Comparison of ENCODE assay signal across 18 cellular contexts in the genomic region with DNA sequence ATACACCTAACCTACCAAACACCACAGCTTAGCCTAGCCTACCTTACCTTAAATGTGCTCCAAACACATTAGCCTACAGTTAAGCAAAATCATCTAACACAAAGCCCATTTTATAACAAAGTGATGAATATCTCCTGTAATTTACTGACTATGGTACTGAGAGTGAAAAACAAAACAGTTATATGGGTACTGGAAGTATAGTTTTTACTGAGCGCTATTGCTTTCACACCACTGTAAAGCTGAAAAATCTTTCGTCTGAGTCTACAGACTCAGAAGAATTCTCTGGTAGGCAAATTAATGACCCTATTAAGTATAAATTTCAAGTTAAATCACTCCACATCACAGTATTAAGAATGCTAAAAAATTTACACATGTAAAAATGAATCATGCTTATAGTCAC. TPM values are rescaled to one million over a fixed set of nuclear protein-coding genes. Genes with fewer than 3 reads are reported as not detected.
DNase-seq lines count a peak whose midpoint lies in the region; ATAC-seq, FAIRE-seq and TF ChIP-seq lines count a peak whose summit lies in the region.
"Had no signal": no experiment of that assay in that cellular context is flagged by ENCODE, and none has a peak within 500 bp of the region (broad histone marks: within the 10 kb centered on the region; RNA-seq: fewer than 3 reads in every experiment).

No MANE protein-coding gene starts in this region.

- H3K9me3 Mint-ChIP-seq in activated CD4-positive, alpha-beta memory T cell treated with anti-CD3 and anti-CD28 coated beads for 36 hours = no peaks in the 10 kb centered on the region
- no peaks in the 10 kb centered on the region for H3K9me3 Mint-ChIP-seq in activated CD4-positive, alpha-beta memory T cell treated with anti-CD3 and anti-CD28 coated beads, Interleukin-2, amount 10 ng/mL, durations not matched to agents 7 days and 5 days
- no peaks in the 10 kb centered on the region for H3K9me3 Mint-ChIP-seq in activated T-helper 17 cell treated with anti-CD3 and anti-CD28 coated beads, Interleukin-2, amount 50 U/mL, for 72 hours
- H3K9me3 Mint-ChIP-seq in naive thymus-derived CD8-positive, alpha-beta T cell = no peaks in the 10 kb centered on the region
- H3K9me3 Mint-ChIP-seq in HFFc6 = no peaks in the 10 kb centered on the region

- DNase-seq in activated CD4-positive, alpha-beta memory T cell treated with anti-CD3 and anti-CD28 coated beads for 36 hours = no peak
- no peak for DNase-seq in activated CD4-positive, alpha-beta memory T cell treated with anti-CD3 and anti-CD28 coated beads, Interleukin-2, amount 10 ng/mL, durations not matched to agents 7 days and 5 days
- DNase-seq in GM18507 (ENCODE audit: extremely low spot score, insufficient read length, low read depth) = no peak
- DNase-seq in naive thymus-derived CD8-positive, alpha-beta T cell = no peak
- no peak for DNase-seq in activated gamma-delta T cell (lab: John Stamatoyannopoulos, UW)
- no peak for DNase-seq in HFFc6
- DNase-seq: activated CD4-positive, alpha-beta T cell treated with anti-CD3 and anti-CD28 coated beads for 4 hours; activated gamma-delta T cell treated with Interleukin-2 at 50 U/mL for 16 hours; COR-L47; NCI-H2171 treated with DMSO at 0.1 percent for 48 hours; NK-92 treated with Interleukin-12 subunit alpha and Interleukin-12 subunit beta, amount 100 ng/mL, for 24 hours; posterior cingulate gyrus; stimulated activated naive CD4-positive, alpha-beta T cell; T-helper 9 cell had no signal

- peaks cover 50% of the 10 kb centered on the region for H3K4me1 Mint-ChIP-seq in activated CD4-positive, alpha-beta memory T cell treated with anti-CD3 and anti-CD28 coated beads for 36 hours (ENCODE audit: low read depth)
- peaks cover 51% of the 10 kb centered on the region for H3K4me1 Mint-ChIP-seq in activated CD4-positive, alpha-beta memory T cell treated with anti-CD3 and anti-CD28 coated beads, Interleukin-2, amount 10 ng/mL, durations not matched to agents 7 days and 5 days
- H3K4me1 Mint-ChIP-seq in activated T-helper 17 cell treated with anti-CD3 and anti-CD28 coated beads, Interleukin-2, amount 50 U/mL, for 72 hours = peaks cover 33% of the 10 kb centered on the region
- peaks cover 22 to 77% (median 70%) of the 10 kb centered on the region in 4 donors for H3K4me1 Mint-ChIP-seq in naive thymus-derived CD8-positive, alpha-beta T cell
- H3K4me1 Mint-ChIP-seq in HFFc6 (ENCODE audit: low read depth) = peaks cover 32% of the 10 kb centered on the region

- H3K36me3 Mint-ChIP-seq in activated CD4-positive, alpha-beta memory T cell treated with anti-CD3 and anti-CD28 coated beads for 36 hours = peaks cover 6% of the 10 kb centered on the region
- H3K36me3 Mint-ChIP-seq in activated CD4-positive, alpha-beta memory T cell treated with anti-CD3 and anti-CD28 coated beads, Interleukin-2, amount 10 ng/mL, durations not matched to agents 7 days and 5 days (ENCODE audit: low read depth) = peaks cover 17% of the 10 kb centered on the region
- peaks cover 57% of the 10 kb centered on the region for H3K36me3 Mint-ChIP-seq in activated T-helper 17 cell treated with anti-CD3 and anti-CD28 coated beads, Interleukin-2, amount 50 U/mL, for 72 hours (ENCODE audit: low read depth)
- H3K36me3 Mint-ChIP-seq in naive thymus-derived CD8-positive, alpha-beta T cell = peaks cover 0 to 7% (median 0%) of the 10 kb centered on the region in 3 donors
- H3K36me3 Mint-ChIP-seq in HFFc6 (ENCODE audit: low read depth) = no peaks in the 10 kb centered on the region

- intact Hi-C loops in activated CD4-positive, alpha-beta memory T cell treated with anti-CD3 and anti-CD28 coated beads for 36 hours (cut with micrococcal nuclease) = loop anchor here (1.0 to 10.0 kb wide), 3 partner anchors 30 to 367 kb away; no protein-coding TSS in a partner anchor

- peak; percentile 25 for ATAC-seq in activated T-helper 17 cell treated with anti-CD3 and anti-CD28 coated beads, Interleukin-2, amount 50 U/mL, for 72 hours (replicated peaks)
- ATAC-seq in naive thymus-derived CD8-positive, alpha-beta T cell = no peak
- ATAC-seq in HG02852 (IDR thresholded peaks at IDR 0.05; ENCODE audit: unreplicated experiment) = no peak
- ATAC-seq: Right ventricle myocardium inferior had no signal

- no peak for TF ChIP-seq CTCF in HFFc6 (IDR thresholded peaks at IDR 0.05)

- no peaks in the 10 kb centered on the region for H3K27me3 Mint-ChIP-seq in activated CD4-positive, alpha-beta memory T cell treated with anti-CD3 and anti-CD28 coated beads for 36 hours
- H3K27me3 Mint-ChIP-seq in activated CD4-positive, alpha-beta memory T cell treated with anti-CD3 and anti-CD28 coated beads, Interleukin-2, amount 10 ng/mL, durations not matched to agents 7 days and 5 days = no peaks in the 10 kb centered on the region
- no peaks in the 10 kb centered on the region for H3K27me3 Mint-ChIP-seq in activated T-helper 17 cell treated with anti-CD3 and anti-CD28 coated beads, Interleukin-2, amount 50 U/mL, for 72 hours
- no peaks in the 10 kb centered on the region for H3K27me3 Mint-ChIP-seq in naive thymus-derived CD8-positive, alpha-beta T cell
- no peaks in the 10 kb centered on the region; the same call in 1 of the 2 replicates for H3K27me3 Mint-ChIP-seq in HFFc6 (ENCODE audit: insufficient read depth)

- peak; percentile 35 for FAIRE-seq in GM18507 (lab: Jason Lieb, UNC)
- FAIRE-seq: A204.1 had no signal

- H3K27ac Mint-ChIP-seq in activated CD4-positive, alpha-beta memory T cell treated with anti-CD3 and anti-CD28 coated beads for 36 hours = peak overlapping the region; percentile 80
- H3K27ac Mint-ChIP-seq in activated CD4-positive, alpha-beta memory T cell treated with anti-CD3 and anti-CD28 coated beads, Interleukin-2, amount 10 ng/mL, durations not matched to agents 7 days and 5 days = no peak overlapping the region
- H3K27ac Mint-ChIP-seq in activated T-helper 17 cell treated with anti-CD3 and anti-CD28 coated beads, Interleukin-2, amount 50 U/mL, for 72 hours = no peak overlapping the region
- H3K27ac Mint-ChIP-seq in naive thymus-derived CD8-positive, alpha-beta T cell = peak overlapping the region in 8 of 10 donors; percentile 6 to 88 (median 57)
- no peak overlapping the region for H3K27ac Mint-ChIP-seq in HFFc6

- POLR2A ChIA-PET in activated CD4-positive, alpha-beta memory T cell treated with anti-CD3 and anti-CD28 coated beads for 36 hours (lab: Charles Lee) = no interaction called here
- POLR2A ChIA-PET in activated CD4-positive, alpha-beta memory T cell treated with anti-CD3 and anti-CD28 coated beads, Interleukin-2, amount 10 ng/mL, durations not matched to agents 7 days and 5 days (lab: Charles Lee) = interaction anchor here (1.0 to 2.0 kb wide), 5 partner anchors 9 to 130 kb away, joined by 3 to 10 read pairs (median 5); partner anchors contain the start of gene SLC25A19
- POLR2A ChIA-PET in naive thymus-derived CD8-positive, alpha-beta T cell (lab: Charles Lee) = no interaction called here

- H3K4me3 Mint-ChIP-seq in activated CD4-positive, alpha-beta memory T cell treated with anti-CD3 and anti-CD28 coated beads for 36 hours = peak overlapping the region; percentile 59
- H3K4me3 Mint-ChIP-seq in activated CD4-positive, alpha-beta memory T cell treated with anti-CD3 and anti-CD28 coated beads, Interleukin-2, amount 10 ng/mL, durations not matched to agents 7 days and 5 days = no peak overlapping the region
- peak overlapping the region; percentile 84 for H3K4me3 Mint-ChIP-seq in activated T-helper 17 cell treated with anti-CD3 and anti-CD28 coated beads, Interleukin-2, amount 50 U/mL, for 72 hours
- H3K4me3 Mint-ChIP-seq in naive thymus-derived CD8-positive, alpha-beta T cell = peak overlapping the region in 9 of 10 donors; percentile 27 to 96 (median 53)
- no peak overlapping the region for H3K4me3 Mint-ChIP-seq in HFFc6

- CTCF ChIA-PET in activated CD4-positive, alpha-beta memory T cell treated with anti-CD3 and anti-CD28 coated beads for 36 hours (lab: Charles Lee) = interaction anchor here (0.6 to 2.7 kb wide), 11 partner anchors 8 to 441 kb away, joined by 3 to 15 read pairs (median 4); partner anchors contain the start of genes MIF4GD and SLC25A19
- CTCF ChIA-PET in activated CD4-positive, alpha-beta memory T cell treated with anti-CD3 and anti-CD28 coated beads, Interleukin-2, amount 10 ng/mL, durations not matched to agents 7 days and 5 days (lab: Charles Lee) = interaction anchor here (0.8 to 2.4 kb wide), 7 partner anchors 9 to 131 kb away, joined by 3 to 9 read pairs (median 4); partner anchors contain the start of gene MIF4GD

RNA-seq across cellular contexts. Expression of gene GRB2, which starts 3.4 kb away (rescaled TPM):
- total RNA-seq in activated CD4-positive, alpha-beta memory T cell treated with anti-CD3 and anti-CD28 coated beads for 36 hours = 100 to 1,000 TPM; 174 to 182 TPM
- total RNA-seq in activated CD4-positive, alpha-beta memory T cell treated with anti-CD3 and anti-CD28 coated beads, Interleukin-2, amount 10 ng/mL, durations not matched to agents 7 days and 5 days = 100 to 1,000 TPM; 130 to 132 TPM
- total RNA-seq in activated T-helper 17 cell treated with anti-CD3 and anti-CD28 coated beads, Interleukin-2, amount 50 U/mL, for 72 hours = 100 to 1,000 TPM; 141 to 163 TPM
- total RNA-seq in naive thymus-derived CD8-positive, alpha-beta T cell = 100 to 1,000 TPM; 143 to 145 TPM
- 100 to 1,000 TPM; 130 to 162 (median 154) TPM for polyA plus RNA-seq in naive thymus-derived CD8-positive, alpha-beta T cell
- total RNA-seq in HFFc6 (2021; fragmentation: NEBNext Ultra II Directional; extraction: Animal tissue kit (Norgen Biotek cat#: 25700)) = 100 to 1,000 TPM; 104 to 138 (median 116) TPM

RNA-seq across cellular contexts. Expression of gene TMEM94, which starts 54.4 kb away (rescaled TPM):
- total RNA-seq in activated CD4-positive, alpha-beta memory T cell treated with anti-CD3 and anti-CD28 coated beads for 36 hours = 10 to 100 TPM; 51.4 to 53.0 TPM
- total RNA-seq in activated CD4-positive, alpha-beta memory T cell treated with anti-CD3 and anti-CD28 coated beads, Interleukin-2, amount 10 ng/mL, durations not matched to agents 7 days and 5 days = 10 to 100 TPM; 76.4 to 81.9 TPM
- 10 to 100 TPM; 76.5 to 79.8 TPM for total RNA-seq in activated T-helper 17 cell treated with anti-CD3 and anti-CD28 coated beads, Interleukin-2, amount 50 U/mL, for 72 hours
- 100 to 1,000 TPM; 102 to 108 TPM for total RNA-seq in naive thymus-derived CD8-positive, alpha-beta T cell
- 10 to 100 TPM in 2 of 3 donors, 1 to 10 TPM in 1; 8.4 to 23.5 (median 11.5) TPM for polyA plus RNA-seq in naive thymus-derived CD8-positive, alpha-beta T cell
- 10 to 100 TPM; 31.7 to 43.9 (median 41.2) TPM for total RNA-seq in HFFc6 (2021; fragmentation: NEBNext Ultra II Directional; extraction: Animal tissue kit (Norgen Biotek cat#: 25700))

Comparison
In these comparisons a context has a peak if more than half of its experiments do, and no peak if none do; other contexts are left out.
1. H3K27ac Mint-ChIP-seq: peak in activated CD4-positive, alpha-beta memory T cell treated with anti-CD3 and anti-CD28 coated beads for 36 hours (single experiment) and naive thymus-derived CD8-positive, alpha-beta T cell (8 of 10); none in activated CD4-positive, alpha-beta memory T cell treated with anti-CD3 and anti-CD28 coated beads, Interleukin-2, amount 10 ng/mL, durations not matched to agents 7 days and 5 days (single experiment), activated T-helper 17 cell treated with anti-CD3 and anti-CD28 coated beads, Interleukin-2, amount 50 U/mL, for 72 hours (single experiment) and HFFc6 (single experiment).
2. H3K4me3 Mint-ChIP-seq: peak in activated CD4-positive, alpha-beta memory T cell treated with anti-CD3 and anti-CD28 coated beads for 36 hours (single experiment), activated T-helper 17 cell treated with anti-CD3 and anti-CD28 coated beads, Interleukin-2, amount 50 U/mL, for 72 hours (single experiment) and naive thymus-derived CD8-positive, alpha-beta T cell (9 of 10); none in activated CD4-positive, alpha-beta memory T cell treated with anti-CD3 and anti-CD28 coated beads, Interleukin-2, amount 10 ng/mL, durations not matched to agents 7 days and 5 days (single experiment) and HFFc6 (single experiment).